In the genomic region with DNA sequence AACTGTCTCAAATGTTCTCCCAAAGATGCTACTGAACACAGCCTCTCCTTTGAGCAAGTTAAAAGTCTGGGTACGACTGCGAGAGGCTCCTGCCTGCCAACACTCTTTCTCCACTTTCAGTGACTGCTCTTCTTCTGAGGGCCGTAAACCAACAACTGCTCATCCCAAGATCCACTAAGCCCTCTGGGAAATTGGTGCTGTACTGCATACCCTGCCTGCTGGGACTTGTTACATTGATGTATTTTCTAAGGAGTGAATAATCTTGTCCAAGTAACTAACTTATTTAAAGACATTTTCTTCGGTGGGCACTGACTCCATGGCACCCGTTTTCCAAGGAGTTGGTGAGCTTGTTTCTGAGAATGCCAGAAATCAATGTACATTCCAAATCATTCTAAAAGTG, we compare ENCODE assay signal across 27 cellular contexts.
"Had no signal": no experiment of that assay in that cellular context is flagged by ENCODE, and none has a peak within 500 bp of the region (broad histone marks: within the 10 kb centered on the region; RNA-seq: fewer than 3 reads in every experiment).

No MANE protein-coding gene starts in this region.

- DNase-seq: activated B cell treated with CpG ODN at 0.5 μM for 24 hours; activated CD4-positive, alpha-beta T cell treated with anti-CD3 and anti-CD28 coated beads, Interleukin-2, amount 10 ng/mL, durations not matched to agents 7 days and 5 days; activated CD4-positive, alpha-beta T cell treated with anti-CD3 and anti-CD28 coated beads, Interleukin-2, amount 50 U/mL, for 4 hours; activated CD8-positive, alpha-beta memory T cell treated with anti-CD3 and anti-CD28 coated beads for 24 hours; activated CD8-positive, alpha-beta T cell treated with anti-CD3 and anti-CD28 coated beads for 36 hours; activated effector memory CD4-positive, alpha-beta T cell treated with anti-CD3 and anti-CD28 coated beads, Interleukin-2, amount 50 U/mL, for 16 hours; activated naive CD4-positive, alpha-beta T cell treated with anti-CD3 and anti-CD28 coated beads for 36 hours; activated naive CD8-positive, alpha-beta T cell treated with anti-CD3 and anti-CD28 coated beads for 36 hours; activated naive CD8-positive, alpha-beta T cell treated with anti-CD3 and anti-CD28 coated beads, Interleukin-2, amount 50 U/mL, for 24 hours; activated T-cell treated with anti-CD3 and anti-CD28 coated beads, Interleukin-2, amount 50 U/mL, for 4 hours; adrenal gland; amygdala; aorta; body of pancreas; caudate nucleus; cortex of kidney; effector CD8-positive, alpha-beta T cell; foreskin fibroblast; head of caudate nucleus; T-helper 1 cell; T-helper 17 cell; T1000; WERI-Rb-1 had no signal

- H3K36me3 Mint-ChIP-seq: activated naive CD4-positive, alpha-beta T cell treated with anti-CD3 and anti-CD28 coated beads, Interleukin-2, amount 50 U/mL, for 24 hours; activated naive CD8-positive, alpha-beta T cell treated with anti-CD3 and anti-CD28 coated beads for 36 hours had no signal

- H3K27me3 Mint-ChIP-seq: activated B cell treated with CpG ODN at 0.5 μM for 24 hours had no signal

- ATAC-seq: activated CD4-positive, CD25-positive, alpha-beta regulatory T cell treated with anti-CD3 and anti-CD28 coated beads, Interleukin-2, amount 50 U/mL, for 24 hours; activated CD8-positive, alpha-beta T cell treated with anti-CD3 and anti-CD28 coated beads for 36 hours; activated naive CD8-positive, alpha-beta T cell treated with anti-CD3 and anti-CD28 coated beads, Interleukin-2, amount 50 U/mL, for 24 hours; activated T-cell treated with anti-CD3 and anti-CD28 coated beads, Interleukin-2, amount 50 U/mL, for 4 hours; activated T-helper 17 cell treated with anti-CD3 and anti-CD28 coated beads, Interleukin-2, amount 50 U/mL, for 72 hours; body of pancreas; T-helper 17 cell had no signal

- H3K9me3 Mint-ChIP-seq: activated B cell treated with CpG ODN at 0.5 μM for 24 hours; activated CD4-positive, alpha-beta T cell treated with anti-CD3 and anti-CD28 coated beads, Interleukin-2, amount 10 ng/mL, durations not matched to agents 7 days and 5 days; activated CD8-positive, alpha-beta T cell treated with anti-CD3 and anti-CD28 coated beads for 36 hours; activated naive CD4-positive, alpha-beta T cell treated with anti-CD3 and anti-CD28 coated beads for 36 hours; activated naive CD4-positive, alpha-beta T cell treated with anti-CD3 and anti-CD28 coated beads, Interleukin-2, amount 50 U/mL, for 24 hours; activated naive CD8-positive, alpha-beta T cell treated with anti-CD3 and anti-CD28 coated beads for 36 hours; activated naive CD8-positive, alpha-beta T cell treated with anti-CD3 and anti-CD28 coated beads, Interleukin-2, amount 50 U/mL, for 24 hours; activated T-cell treated with anti-CD3 and anti-CD28 coated beads, Interleukin-2, amount 50 U/mL, for 4 hours; activated T-helper 17 cell treated with anti-CD3 and anti-CD28 coated beads, Interleukin-2, amount 50 U/mL, for 72 hours; T-helper 2 cell treated with Interferon-gamma antibody and Interleukin-4, amounts not matched to agents 5 μg/mL and 100 μg/mL, for 36 hours had no signal

- H3K4me1 Mint-ChIP-seq: activated CD4-positive, alpha-beta T cell treated with anti-CD3 and anti-CD28 coated beads, Interleukin-2, amount 10 ng/mL, durations not matched to agents 7 days and 5 days; activated naive CD4-positive, alpha-beta T cell treated with anti-CD3 and anti-CD28 coated beads, Interleukin-2, amount 50 U/mL, for 24 hours; activated T-helper 17 cell treated with anti-CD3 and anti-CD28 coated beads, Interleukin-2, amount 50 U/mL, for 72 hours had no signal

- H3K4me3 Mint-ChIP-seq: activated CD4-positive, alpha-beta T cell treated with anti-CD3 and anti-CD28 coated beads, Interleukin-2, amount 10 ng/mL, durations not matched to agents 7 days and 5 days; activated CD8-positive, alpha-beta T cell treated with anti-CD3 and anti-CD28 coated beads for 36 hours; activated naive CD4-positive, alpha-beta T cell treated with anti-CD3 and anti-CD28 coated beads for 36 hours; activated naive CD4-positive, alpha-beta T cell treated with anti-CD3 and anti-CD28 coated beads, Interleukin-2, amount 50 U/mL, for 24 hours; activated naive CD8-positive, alpha-beta T cell treated with anti-CD3 and anti-CD28 coated beads for 36 hours; activated naive CD8-positive, alpha-beta T cell treated with anti-CD3 and anti-CD28 coated beads, Interleukin-2, amount 50 U/mL, for 24 hours; activated T-cell treated with anti-CD3 and anti-CD28 coated beads, Interleukin-2, amount 50 U/mL, for 4 hours; activated T-helper 17 cell treated with anti-CD3 and anti-CD28 coated beads, Interleukin-2, amount 50 U/mL, for 72 hours; T-helper 17 cell; T-helper 2 cell treated with Interferon-gamma antibody and Interleukin-4, amounts not matched to agents 5 μg/mL and 100 μg/mL, for 36 hours had no signal

- H3K27ac Mint-ChIP-seq: activated CD4-positive, alpha-beta T cell treated with anti-CD3 and anti-CD28 coated beads, Interleukin-2, amount 10 ng/mL, durations not matched to agents 7 days and 5 days; activated CD8-positive, alpha-beta T cell treated with anti-CD3 and anti-CD28 coated beads for 36 hours; activated naive CD4-positive, alpha-beta T cell treated with anti-CD3 and anti-CD28 coated beads for 36 hours; activated naive CD4-positive, alpha-beta T cell treated with anti-CD3 and anti-CD28 coated beads, Interleukin-2, amount 50 U/mL, for 24 hours; activated naive CD8-positive, alpha-beta T cell treated with anti-CD3 and anti-CD28 coated beads for 36 hours; activated naive CD8-positive, alpha-beta T cell treated with anti-CD3 and anti-CD28 coated beads, Interleukin-2, amount 50 U/mL, for 24 hours; activated T-helper 17 cell treated with anti-CD3 and anti-CD28 coated beads, Interleukin-2, amount 50 U/mL, for 72 hours; T-helper 17 cell; T-helper 2 cell treated with Interferon-gamma antibody and Interleukin-4, amounts not matched to agents 5 μg/mL and 100 μg/mL, for 36 hours had no signal
